Comparison of ENCODE assay signal across 18 cellular contexts in the genomic region with DNA sequence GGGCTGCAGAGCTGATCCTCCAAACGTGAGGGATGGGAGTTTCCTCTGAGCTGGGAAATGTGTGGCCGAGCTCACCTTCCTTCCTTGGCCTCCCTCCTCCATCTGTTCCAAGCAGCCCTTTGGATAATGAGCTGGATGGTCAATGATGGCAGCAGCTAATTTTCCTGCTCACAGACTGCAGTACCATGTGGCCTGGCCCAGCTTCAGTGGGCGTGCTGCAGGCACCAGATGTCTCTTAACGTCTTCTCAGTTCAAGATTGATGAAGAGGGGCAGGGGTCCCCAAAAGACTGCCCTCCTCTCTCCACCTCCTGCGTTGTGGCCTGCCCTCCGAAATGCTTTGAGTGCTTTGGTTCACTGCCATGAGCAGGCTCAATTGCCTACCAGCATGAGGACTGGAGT.
DNase-seq lines count a peak whose midpoint lies in the region; TF ChIP-seq lines count a peak whose summit lies in the region.
"Had no signal": no experiment of that assay in that cellular context is flagged by ENCODE, and none has a peak within 500 bp of the region (broad histone marks: within the 10 kb centered on the region; RNA-seq: fewer than 3 reads in every experiment).

No MANE protein-coding gene starts in this region.

- TF ChIP-seq CTCF in endodermal cell (conservative IDR thresholded peaks at IDR 0.05), result no peak

- H3K9me3 ChIP-seq in KOPT-K1 (ENCODE audit: insufficient read depth, low read length, poor library complexity, severe bottlenecking) (no peaks in the 10 kb centered on the region), endodermal cell (ENCODE audit: control insufficient read depth, low read length) (no peaks in the 10 kb centered on the region), GM23248 (ENCODE audit: low read depth) (no peaks in the 10 kb centered on the region)
- H3K9me3 ChIP-seq: BE2C, Peyer's patch had no signal

- no peaks in the 10 kb centered on the region for H3K79me2 ChIP-seq in GM23248 (ENCODE audit: insufficient read depth)

- DNase-seq in NCI-H2227 treated with DMSO at 0.1 percent for 48 hours (lab: John Stamatoyannopoulos, UW), result peak; percentile 53
- DNase-seq in endodermal cell, result no peak
- DNase-seq in retina, result peak; percentile 53
- no peak for DNase-seq in C1 segment of cervical spinal cord (lab: John Stamatoyannopoulos, UW)
- no peak for DNase-seq in GM23248
- no peak for DNase-seq in amygdala (lab: John Stamatoyannopoulos, UW)
- DNase-seq: BE2C; CD4-positive, CD25-positive, alpha-beta regulatory T cell; COR-L47; DND-41; Karpas-422; MV-4-11; NCI-H1105 treated with DMSO at 0.1 percent for 48 hours; NCI-H187; NCI-H345; Peyer's patch had no signal

- H3K27ac Mint-ChIP-seq in endodermal cell, result no peak overlapping the region
- H3K27ac Mint-ChIP-seq: CD4-positive, CD25-positive, alpha-beta regulatory T cell; IgD-negative memory B cell had no signal

- H3K27me3 ChIP-seq in endodermal cell (ENCODE audit: control insufficient read depth, insufficient read depth, low read length, poor library complexity, severe bottlenecking) (no peaks in the 10 kb centered on the region), GM23248 (replicated peaks; ENCODE audit: insufficient read depth) (no peaks in the 10 kb centered on the region; the same call in 1 of the 2 replicates)
- H3K27me3 ChIP-seq: BE2C, Peyer's patch had no signal

- no peaks in the 10 kb centered on the region for H3K9me2 ChIP-seq in GM23248 (ENCODE audit: insufficient read depth)

- H3F3A ChIP-seq in GM23248 (ENCODE audit: insufficient read depth), result no peaks in the 10 kb centered on the region

- no peak overlapping the region for H3K4me3 Mint-ChIP-seq in endodermal cell
- H3K4me3 Mint-ChIP-seq: CD4-positive, CD25-positive, alpha-beta regulatory T cell had no signal

- H4K20me1 ChIP-seq in GM23248 (ENCODE audit: insufficient read depth), result no peaks in the 10 kb centered on the region

- no peak overlapping the region for H3K4me2 ChIP-seq in GM23248 (ENCODE audit: unreplicated experiment)

- H3K27ac ChIP-seq in KOPT-K1 (ENCODE audit: low read depth, low read length, poor library complexity, severe bottlenecking) (peak overlapping the region; percentile 7), endodermal cell (ENCODE audit: low read depth, low read length) (peak overlapping the region; percentile 11), GM23248 (no peak overlapping the region)
- H3K27ac ChIP-seq: Peyer's patch had no signal

- H3K36me3 ChIP-seq in KOPT-K1 (ENCODE audit: insufficient read depth, low read length), result no peaks in the 10 kb centered on the region
- no peaks in the 10 kb centered on the region for H3K36me3 ChIP-seq in endodermal cell (ENCODE audit: control insufficient read depth, insufficient read depth, low read length)
- no peaks in the 10 kb centered on the region for H3K36me3 ChIP-seq in GM23248 (ENCODE audit: low read depth)
- H3K36me3 ChIP-seq: BE2C, Peyer's patch had no signal

- in situ Hi-C loops in GM23248 (cut with MboI), result no loop called here

- H3K9ac ChIP-seq in endodermal cell (ENCODE audit: extremely low read depth, low read length, poor library complexity, severe bottlenecking) (no peak overlapping the region), GM23248 (no peak overlapping the region)

- no peaks in the 10 kb centered on the region for H3K4me1 ChIP-seq in endodermal cell (ENCODE audit: control insufficient read depth, insufficient read depth, low read length)
- H3K4me1 ChIP-seq in GM23248 (ENCODE audit: insufficient read depth), result no peaks in the 10 kb centered on the region
- H3K4me1 ChIP-seq: BE2C, Peyer's patch had no signal

- H3K27me3 Mint-ChIP-seq in endodermal cell (ENCODE audit: insufficient read depth), result peaks cover 2% of the 10 kb centered on the region

- H3K4me1 Mint-ChIP-seq in endodermal cell, result peaks cover 6% of the 10 kb centered on the region

- no peaks in the 10 kb centered on the region for H3K36me3 Mint-ChIP-seq in endodermal cell (ENCODE audit: low read depth)
- H3K36me3 Mint-ChIP-seq: CD4-positive, CD25-positive, alpha-beta regulatory T cell had no signal

- no peak overlapping the region for H2AFZ ChIP-seq in GM23248

- WGBS in endodermal cell (ENCODE audit: insufficient coverage in 1 of 2, insufficient read length in 1 of 2), 2 experiments, result 87 to 92% methylated on average over 5 to 6 of the region's 6 CpGs
- WGBS in GM23248 (ENCODE audit: low coverage in 1 of 2, low lambda C conversion rate in 2 of 2, missing lambda C conversion rate in 2 of 2), 2 experiments, result 9 to 13% methylated on average over 6 of the region's 6 CpGs

- H3K4me3 ChIP-seq in endodermal cell (ENCODE audit: low read length), result no peak overlapping the region
- H3K4me3 ChIP-seq in GM23248, result no peak overlapping the region
- H3K4me3 ChIP-seq: Peyer's patch had no signal

- H3K9me3 Mint-ChIP-seq in endodermal cell, result no peaks in the 10 kb centered on the region

Comparison
In these comparisons a context has a peak if more than half of its experiments do, and no peak if none do; other contexts are left out.
1. DNase-seq: peak in NCI-H2227 treated with DMSO at 0.1 percent for 48 hours (single experiment) and retina (single experiment); none in endodermal cell (single experiment), C1 segment of cervical spinal cord (0 of 14), GM23248 (single experiment) and amygdala (0 of 56).